ENCODE assay signal across 15 cellular contexts in the genomic region with DNA sequence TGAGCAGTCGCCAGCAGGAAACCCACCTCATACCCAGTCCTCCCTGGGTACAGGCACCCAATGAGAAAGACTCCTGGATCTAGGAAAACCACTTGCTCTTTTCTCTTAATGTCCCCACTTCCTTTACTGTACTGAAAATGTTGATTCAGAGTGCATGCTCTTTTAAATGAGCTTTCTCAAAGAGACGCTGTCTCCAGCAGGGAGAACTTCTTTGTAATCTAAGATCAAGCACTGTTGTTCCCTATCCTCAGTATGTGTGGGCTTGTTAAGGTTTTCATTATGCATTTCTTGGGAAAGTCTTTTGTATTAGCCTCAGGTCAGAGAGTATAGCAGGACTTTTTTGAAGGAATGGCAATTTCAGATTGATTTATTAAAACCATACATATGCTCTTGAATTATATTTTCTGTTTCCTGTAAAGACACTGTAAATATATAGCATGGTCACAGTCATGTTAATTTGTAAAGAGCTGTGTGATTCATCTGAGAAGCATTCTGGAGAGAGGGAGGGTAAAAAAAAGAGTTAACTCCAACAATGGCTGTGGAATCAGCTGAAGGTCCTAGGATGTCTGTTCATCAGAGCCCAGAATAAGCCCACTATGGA.
DNase-seq lines count a peak whose midpoint lies in the region; ATAC-seq, FAIRE-seq and TF ChIP-seq lines count a peak whose summit lies in the region.
"Had no signal": no experiment of that assay in that cellular context is flagged by ENCODE, and none has a peak within 500 bp of the region (broad histone marks: within the 10 kb centered on the region; RNA-seq: fewer than 3 reads in every experiment).

No MANE protein-coding gene starts in this region.

- CTCF ChIA-PET in AG04450 (lab: Charles Lee) (interaction anchor here (1.0 to 2.7 kb wide), 3 partner anchors 19 to 547 kb away, joined by 4 to 21 read pairs (median 11); no protein-coding TSS in a partner anchor), IMR-90 (lab: Yijun Ruan, JAX) (interaction anchor here (0.6 to 3.1 kb wide), 2 partner anchors 19 to 27 kb away, joined by 3 to 11 read pairs; no protein-coding TSS in a partner anchor)

- in situ Hi-C loops in IMR-90 (cut with MboI; ENCODE audit: low sequenced_read_pairs), result no loop called here

- peak overlapping the region; percentile 50 for H2BK5ac ChIP-seq in IMR-90 (ENCODE audit: low read depth, low read length, poor library complexity, severe bottlenecking)

- ATAC-seq in IMR-90 (ENCODE audit: low read depth), result peak; percentile 80
- ATAC-seq in HG03571 (IDR thresholded peaks at IDR 0.05; ENCODE audit: unreplicated experiment), result no peak
- ATAC-seq in HG03196 (IDR thresholded peaks at IDR 0.05; ENCODE audit: unreplicated experiment), result no peak
- ATAC-seq in GM19395 (IDR thresholded peaks at IDR 0.05; ENCODE audit: unreplicated experiment), result no peak
- ATAC-seq: heart right ventricle had no signal

- H3K4me1 ChIP-seq in IMR-90 (ENCODE audit: control insufficient read depth, insufficient read depth, low read length) (peaks cover 17% of the 10 kb centered on the region), liver (ENCODE audit: control insufficient read depth in 4 of 4, insufficient read depth in 4 of 4, low read length in 3 of 4) (peaks cover 6 to 35% (median 32%) of the 10 kb centered on the region in 4 donors)

- no peak overlapping the region for H2AK9ac ChIP-seq in IMR-90 (replicated peaks; ENCODE audit: low read depth, low read length, poor library complexity)

- H3K4me2 ChIP-seq in IMR-90 (ENCODE audit: low read depth, low read length), result peak overlapping the region; percentile 52; the same call in 1 of the 2 replicates

- peak overlapping the region; percentile 25; the same call in 1 of the 2 replicates for H2AK5ac ChIP-seq in IMR-90 (ENCODE audit: low read depth, low read length)

- intact Hi-C loops in IMR-90 (cut with micrococcal nuclease), result no loop called here

- H4K91ac ChIP-seq in IMR-90 (ENCODE audit: insufficient read depth, low read depth, low read length), result peak overlapping the region; percentile 35

- TF ChIP-seq RAD21 in IMR-90 (IDR thresholded peaks at IDR 0.05; ENCODE audit: low read length), result no peak
- TF ChIP-seq RAD21 in liver (IDR thresholded peaks at IDR 0.05), result no peak

- H3K23ac ChIP-seq in IMR-90 (ENCODE audit: low read depth, low read length), result peak overlapping the region; percentile 37; the same call in 1 of the 2 replicates

- no peak for DNase-seq in AG04450 (ENCODE audit: low read depth, low spot score)
- DNase-seq in IMR-90, result peak; percentile 65
- peak; percentile 81 for DNase-seq in bronchial epithelial cell (ENCODE audit: low read depth)
- no peak for DNase-seq in 8988T
- DNase-seq: activated CD4-positive, alpha-beta T cell treated with anti-CD3 and anti-CD28 coated beads, Interleukin-2, amount 10 ng/mL, durations not matched to agents 7 days and 5 days; dermis blood vessel endothelial cell; GDM1; heart right ventricle; NCI-H1092; NCI-H82 had no signal

- H2BK15ac ChIP-seq in IMR-90 (ENCODE audit: low read depth, low read length), result peak overlapping the region; percentile 45; the same call in 1 of the 3 replicates

- peaks cover 21% of the 10 kb centered on the region for H3K9me1 ChIP-seq in IMR-90 (ENCODE audit: insufficient read depth, low read length)

- TF ChIP-seq POLR2A in IMR-90 (IDR thresholded peaks at IDR 0.05; ENCODE audit: low read depth, low read length), result no peak

- no peak overlapping the region for H3K4me3 ChIP-seq in AG04450 (ENCODE audit: low read depth, low read length)
- no peak overlapping the region for H3K4me3 ChIP-seq in IMR-90 (ENCODE audit: insufficient read depth, low read depth, low read length)
- H3K4me3 ChIP-seq in bronchial epithelial cell (ENCODE audit: low read depth, low read length), result no peak overlapping the region
- H3K4me3 ChIP-seq in liver (ENCODE audit: low read depth in 1 of 3, low read length in 3 of 3), result no peak overlapping the region
- H3K4me3 ChIP-seq: heart right ventricle, thoracic aorta had no signal

- H4K8ac ChIP-seq in IMR-90 (ENCODE audit: low read depth in 2 of 2, low read length in 2 of 2), result peak overlapping the region; percentile 18 to 71

- H3K9ac ChIP-seq in IMR-90 (ENCODE audit: low read depth, low read length) (no peak overlapping the region), liver (ENCODE audit: low read depth in 1 of 2, low read length in 2 of 2) (no peak overlapping the region)

- H3K36me3 ChIP-seq in IMR-90 (ENCODE audit: control insufficient read depth, insufficient read depth, low read length), result peaks cover 50% of the 10 kb centered on the region
- H3K36me3 ChIP-seq in bronchial epithelial cell (ENCODE audit: control insufficient read depth, insufficient read depth, low read length), result no peaks in the 10 kb centered on the region
- peaks cover 0 to 2% (median 1%) of the 10 kb centered on the region in 4 donors for H3K36me3 ChIP-seq in liver (ENCODE audit: control insufficient read depth in 4 of 4, insufficient read depth in 3 of 4, low read depth in 1 of 4, low read length in 3 of 4)

- peaks cover 0 to 34% of the 10 kb centered on the region in 2 experiments; a peak in 2 of 4 replicates for H3K79me1 ChIP-seq in IMR-90 (ENCODE audit: low read depth in 1 of 2, low read length in 2 of 2)

- no TSS peak for BruUV-seq in IMR-90 (replicated peaks; lab: Mats Ljungman, UMichigan)

- H3K56ac ChIP-seq in IMR-90 (ENCODE audit: extremely low read depth, insufficient read depth, low read length), result no peak overlapping the region

- H4K20me1 ChIP-seq in IMR-90 (ENCODE audit: insufficient read depth, low read length), result no peaks in the 10 kb centered on the region

- TF ChIP-seq CTCF in AG04450 (IDR thresholded peaks at IDR 0.05; ENCODE audit: low read depth, low read length) (no peak), IMR-90 (conservative IDR thresholded peaks at IDR 0.05; ENCODE audit: low read depth, low read length) (no peak), bronchial epithelial cell (IDR thresholded peaks at IDR 0.05; ENCODE audit: insufficient read depth, low read length, severe bottlenecking) (no peak), liver (IDR thresholded peaks at IDR 0.05; ENCODE audit: low read depth, low read length, missing input control) (no peak)

- H2AFZ ChIP-seq in IMR-90 (replicated peaks; ENCODE audit: low read length, poor library complexity), result no peak overlapping the region

- H3K9me3 ChIP-seq in AG04450 (ENCODE audit: control insufficient read depth, insufficient read depth, low read length) (no peaks in the 10 kb centered on the region), IMR-90 (ENCODE audit: control insufficient read depth, insufficient read depth, low read length) (no peaks in the 10 kb centered on the region), liver (ENCODE audit: control insufficient read depth in 4 of 4, low read length in 3 of 4) (no peaks in the 10 kb centered on the region)
- H3K9me3 ChIP-seq: heart right ventricle, thoracic aorta had no signal

- peak overlapping the region; percentile 81 for H2BK120ac ChIP-seq in IMR-90 (ENCODE audit: low read depth, low read length)

- no peaks in the 10 kb centered on the region for H3K27me3 ChIP-seq in AG04450 (ENCODE audit: control insufficient read depth, insufficient read depth, low read length)
- no peaks in the 10 kb centered on the region for H3K27me3 ChIP-seq in IMR-90 (ENCODE audit: control insufficient read depth, insufficient read depth, low read length)
- H3K27me3 ChIP-seq in bronchial epithelial cell (ENCODE audit: control insufficient read depth, insufficient read depth, low read length), result no peaks in the 10 kb centered on the region
- no peaks in the 10 kb centered on the region for H3K27me3 ChIP-seq in liver (ENCODE audit: control insufficient read depth in 4 of 4, insufficient read depth in 4 of 4, low read length in 3 of 4)
- H3K27me3 ChIP-seq: heart right ventricle had no signal

- WGBS in IMR-90 (ENCODE audit: extremely low coverage in 2 of 2, insufficient read length in 1 of 2), 2 experiments, result no CpG with 5 or more reads among the region's 2 CpGs
- 91% methylated on average over 2 of the region's 2 CpGs for WGBS in liver

- H3K27ac ChIP-seq in AG04450 (ENCODE audit: low read depth, low read length), result peak overlapping the region; percentile 41
- peak overlapping the region; percentile 41; the same call in 1 of the 2 replicates for H3K27ac ChIP-seq in IMR-90 (ENCODE audit: insufficient read depth, low read length)
- H3K27ac ChIP-seq in liver (ENCODE audit: low read depth in 1 of 2, low read length in 2 of 2), result peak overlapping the region; percentile 86 to 88
- H3K27ac ChIP-seq: heart right ventricle, thoracic aorta had no signal

- peak overlapping the region; percentile 48; the same call in 1 of the 2 replicates for H3K18ac ChIP-seq in IMR-90 (ENCODE audit: low read depth, low read length)

- H2BK20ac ChIP-seq in IMR-90 (ENCODE audit: low read depth, low read length), result peak overlapping the region; percentile 86; the same call in 1 of the 2 replicates

- no peak for FAIRE-seq in bronchial epithelial cell (lab: Jason Lieb, UNC)

- peak overlapping the region; percentile 74 for H3K14ac ChIP-seq in IMR-90 (replicated peaks; ENCODE audit: low read depth, low read length)

- H4K5ac ChIP-seq in IMR-90 (ENCODE audit: low read depth, low read length), result no peak overlapping the region

- H3K4ac ChIP-seq in IMR-90 (ENCODE audit: low read depth, low read length), result peak overlapping the region; percentile 76

- dilution Hi-C loops in IMR-90 (cut with HindIII; ENCODE audit: low sequenced_read_pairs, unreplicated experiment), result no loop called here

- POLR2A ChIA-PET in AG04450 (lab: Yijun Ruan, JAX) (no interaction called here), IMR-90 (lab: Charles Lee; ENCODE audit: unreplicated experiment) (no interaction called here)

TF ChIP-seq in IMR-90, 13 proteins besides CTCF, POLR2A, EP300 and RAD21:
- TF ChIP-seq CEBPB (IDR thresholded peaks at IDR 0.05; ENCODE audit: low read depth, low read length), result no peak
- TF ChIP-seq MAFK (IDR thresholded peaks at IDR 0.05; ENCODE audit: low read depth, low read length), result no peak
- TF ChIP-seq MXI1 (IDR thresholded peaks at IDR 0.05; ENCODE audit: borderline replicate concordance, low read depth, low read length), result no peak
- no peak for TF ChIP-seq NFE2L2 (IDR thresholded peaks at IDR 0.05; ENCODE audit: low read depth, low read length)
- TF ChIP-seq FOS (IDR thresholded peaks at IDR 0.05; ENCODE audit: low read depth, low read length), result peak; percentile 35; the same call in 1 of the 2 replicates

TF ChIP-seq in liver, 16 proteins besides CTCF, POLR2A, EP300 and RAD21 (continues in another document):
- TF ChIP-seq YY1 (IDR thresholded peaks at IDR 0.05) (no peak), HNF4G (IDR thresholded peaks at IDR 0.05) (no peak), SP1 (IDR thresholded peaks at IDR 0.05) (no peak), FOXA1 (IDR thresholded peaks at IDR 0.05) (no peak), NR2F2 (IDR thresholded peaks at IDR 0.05) (no peak), FOXA2 (IDR thresholded peaks at IDR 0.05) (no peak), GABPA (IDR thresholded peaks at IDR 0.05 in 1 of 2, conservative IDR thresholded peaks at IDR 0.05 in 1 of 2) (no peak)
- TF ChIP-seq, protein P1, sequence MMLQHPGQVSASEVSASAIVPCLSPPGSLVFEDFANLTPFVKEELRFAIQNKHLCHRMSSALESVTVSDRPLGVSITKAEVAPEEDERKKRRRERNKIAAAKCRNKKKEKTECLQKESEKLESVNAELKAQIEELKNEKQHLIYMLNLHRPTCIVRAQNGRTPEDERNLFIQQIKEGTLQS (IDR thresholded peaks at IDR 0.05), result no peak

Comparison
In these comparisons a context has a peak if more than half of its experiments do, and no peak if none do; other contexts are left out.
1. DNase-seq: peak in IMR-90 (single experiment) and bronchial epithelial cell (single experiment); none in AG04450 (single experiment) and 8988T (single experiment).
2. Peak in every context shown above with its lines, with median percentiles within 50 percentile points of each other: H3K27ac ChIP-seq.